In the genomic region with DNA sequence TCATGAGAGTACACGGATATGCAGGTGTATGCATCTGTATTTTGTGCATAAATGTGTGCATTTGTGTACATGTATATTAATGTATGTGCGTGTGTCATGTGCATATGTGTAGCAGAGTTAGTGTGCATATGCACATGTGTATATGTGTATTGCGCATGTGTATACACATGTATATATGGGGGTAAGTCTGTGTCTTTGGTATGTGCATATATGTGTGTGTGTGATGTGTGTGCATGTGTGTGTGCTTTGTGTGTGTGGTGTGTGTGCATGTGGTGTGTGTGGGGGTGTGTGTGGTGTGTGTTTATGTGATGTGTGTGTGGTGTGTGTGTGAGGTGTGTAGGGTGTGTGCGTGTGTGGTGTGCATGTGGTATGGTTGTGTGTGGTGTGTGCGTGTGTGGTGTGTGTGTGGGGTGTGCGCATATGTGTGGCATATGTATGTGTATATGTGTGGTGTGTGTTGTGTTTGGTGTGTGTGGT, we compare ENCODE assay signal across 13 cellular contexts. TPM values are rescaled to one million over a fixed set of nuclear protein-coding genes. Genes with fewer than 3 reads are reported as not detected.
DNase-seq lines count a peak whose midpoint lies in the region; ATAC-seq and TF ChIP-seq lines count a peak whose summit lies in the region.
"Had no signal": no experiment of that assay in that cellular context is flagged by ENCODE, and none has a peak within 500 bp of the region (broad histone marks: within the 10 kb centered on the region; RNA-seq: fewer than 3 reads in every experiment).

No MANE protein-coding gene starts in this region.

- H3K36me3 ChIP-seq in muscle layer of duodenum (ENCODE audit: control insufficient read depth in 1 of 2, insufficient read depth in 2 of 2, low read length in 2 of 2) (peaks cover 0 to 9% of the 10 kb centered on the region in 2 donors), upper lobe of right lung (peaks cover 10% of the 10 kb centered on the region)

- H3K4me1 Mint-ChIP-seq in activated T-cell treated with anti-CD3 and anti-CD28 coated beads, Interleukin-2, amount 50 U/mL, for 72 hours (ENCODE audit: low read depth) = peaks cover 37% of the 10 kb centered on the region
- peaks cover 59% of the 10 kb centered on the region for H3K4me1 Mint-ChIP-seq in chondrocyte (ENCODE audit: low read depth)

- H3K9me3 Mint-ChIP-seq in activated T-cell treated with anti-CD3 and anti-CD28 coated beads, Interleukin-2, amount 50 U/mL, for 72 hours = peaks cover 2 to 4% of the 10 kb centered on the region in 2 donors
- no peaks in the 10 kb centered on the region for H3K9me3 Mint-ChIP-seq in chondrocyte (ENCODE audit: low read depth)

- H3K4me3 ChIP-seq in muscle layer of duodenum (ENCODE audit: low read depth in 1 of 2, low read length in 2 of 2) (no peak overlapping the region), upper lobe of right lung (no peak overlapping the region)

- ATAC-seq in activated T-cell treated with anti-CD3 and anti-CD28 coated beads, Interleukin-2, amount 50 U/mL, for 72 hours (replicated peaks in 1 of 2) = no peak
- ATAC-seq in upper lobe of right lung = peak; percentile 2

- H3K4me1 ChIP-seq in muscle layer of duodenum (ENCODE audit: control insufficient read depth in 1 of 2, insufficient read depth in 2 of 2, low read length in 2 of 2) = peaks cover 0 to 3% of the 10 kb centered on the region in 2 donors
- peaks cover 19% of the 10 kb centered on the region for H3K4me1 ChIP-seq in upper lobe of right lung

- intact Hi-C loops in upper lobe of right lung (cut with DNase I) (no loop called here), posterior vena cava (cut with DNase I) (no loop called here)

- H3K27ac ChIP-seq in muscle layer of duodenum (ENCODE audit: low read length) (peak overlapping the region; percentile 34), upper lobe of right lung (peak overlapping the region; percentile 72)
- H3K27ac ChIP-seq: HL-60 had no signal

- H3K36me3 Mint-ChIP-seq in activated T-cell treated with anti-CD3 and anti-CD28 coated beads, Interleukin-2, amount 50 U/mL, for 72 hours (ENCODE audit: insufficient read depth in 2 of 2) = peaks cover 0 to 3% of the 10 kb centered on the region in 2 donors
- H3K36me3 Mint-ChIP-seq in chondrocyte (ENCODE audit: low read depth) = peaks cover 11% of the 10 kb centered on the region
- H3K36me3 Mint-ChIP-seq: activated naive CD8-positive, alpha-beta T cell had no signal

- DNase-seq in activated T-cell treated with anti-CD3 and anti-CD28 coated beads, Interleukin-2, amount 50 U/mL, for 72 hours = no peak
- DNase-seq in activated T-cell treated with anti-CD3 and anti-CD28 coated beads, Interleukin-2, amount 50 U/mL, for 1 hour = no peak
- no peak for DNase-seq in chondrocyte (ENCODE audit: low spot score)
- DNase-seq in upper lobe of right lung = no peak
- no peak for DNase-seq in hepatic stellate cell (ENCODE audit: low spot score)
- DNase-seq in stimulated activated CD8-positive, alpha-beta memory T cell treated with anti-CD3 and anti-CD28 coated beads, Interleukin-4, amount 100 ng/mL, for 48 hours = no peak
- no peak for DNase-seq in posterior vena cava (ENCODE audit: low spot score)
- DNase-seq: activated CD4-positive, alpha-beta T cell treated with anti-CD3 and anti-CD28 coated beads, Interleukin-2, amount 50 U/mL, for 1 hour; effector CD4-positive, alpha-beta T cell; NCI-H774 had no signal

- peaks cover 27% of the 10 kb centered on the region for H3K27me3 Mint-ChIP-seq in activated T-cell treated with anti-CD3 and anti-CD28 coated beads, Interleukin-2, amount 50 U/mL, for 72 hours (ENCODE audit: low read depth)
- H3K27me3 Mint-ChIP-seq in chondrocyte (ENCODE audit: low read depth) = no peaks in the 10 kb centered on the region

- H3K27me3 ChIP-seq in muscle layer of duodenum (ENCODE audit: low read depth, low read length) (no peaks in the 10 kb centered on the region), upper lobe of right lung (no peaks in the 10 kb centered on the region)

- H3K9me3 ChIP-seq in muscle layer of duodenum (ENCODE audit: control insufficient read depth in 1 of 2, low read length in 2 of 2) = no peaks in the 10 kb centered on the region
- no peaks in the 10 kb centered on the region for H3K9me3 ChIP-seq in upper lobe of right lung

- H3K27ac Mint-ChIP-seq in activated T-cell treated with anti-CD3 and anti-CD28 coated beads, Interleukin-2, amount 50 U/mL, for 72 hours = peak overlapping the region; percentile 2
- peak overlapping the region; percentile 100 for H3K27ac Mint-ChIP-seq in chondrocyte (ENCODE audit: unreplicated experiment)
- H3K27ac Mint-ChIP-seq: activated naive CD8-positive, alpha-beta T cell had no signal

- H3K4me3 Mint-ChIP-seq in activated T-cell treated with anti-CD3 and anti-CD28 coated beads, Interleukin-2, amount 50 U/mL, for 72 hours = no peak overlapping the region
- H3K4me3 Mint-ChIP-seq in chondrocyte (ENCODE audit: unreplicated experiment) = peak overlapping the region; percentile 73
- H3K4me3 Mint-ChIP-seq: activated naive CD8-positive, alpha-beta T cell had no signal

- TF ChIP-seq CTCF in chondrocyte (IDR thresholded peaks at IDR 0.05) = no peak
- no peak for TF ChIP-seq CTCF in upper lobe of right lung (IDR thresholded peaks at IDR 0.05)

RNA-seq across cellular contexts. Expression of a gene that starts 13.1 kb away (rescaled TPM):
- 1 to 10 TPM; 2.4 to 5.6 TPM for total RNA-seq in activated T-cell treated with anti-CD3 and anti-CD28 coated beads, Interleukin-2, amount 50 U/mL, for 72 hours
- total RNA-seq in chondrocyte = 77.7 to 119 TPM (median 84.6 TPM) in 3 replicates
- 146 TPM for total RNA-seq in upper lobe of right lung
- 100 to 1,000 TPM; 176 to 195 TPM for total RNA-seq in posterior vena cava

Comparison
In these comparisons a context has a peak if more than half of its experiments do, and no peak if none do; other contexts are left out.
1. RNA of a gene that starts 13.1 kb away (total RNA-seq): 176 to 195 TPM in posterior vena cava, 146 TPM in upper lobe of right lung (single experiment) and 77.7 to 119 TPM in chondrocyte; 2.4 to 5.6 TPM in activated T-cell treated with anti-CD3 and anti-CD28 coated beads, Interleukin-2, amount 50 U/mL, for 72 hours; every median in the first group is over 10 times any median in the second.